ENCODE assay signal across 16 cellular contexts in the genomic region with DNA sequence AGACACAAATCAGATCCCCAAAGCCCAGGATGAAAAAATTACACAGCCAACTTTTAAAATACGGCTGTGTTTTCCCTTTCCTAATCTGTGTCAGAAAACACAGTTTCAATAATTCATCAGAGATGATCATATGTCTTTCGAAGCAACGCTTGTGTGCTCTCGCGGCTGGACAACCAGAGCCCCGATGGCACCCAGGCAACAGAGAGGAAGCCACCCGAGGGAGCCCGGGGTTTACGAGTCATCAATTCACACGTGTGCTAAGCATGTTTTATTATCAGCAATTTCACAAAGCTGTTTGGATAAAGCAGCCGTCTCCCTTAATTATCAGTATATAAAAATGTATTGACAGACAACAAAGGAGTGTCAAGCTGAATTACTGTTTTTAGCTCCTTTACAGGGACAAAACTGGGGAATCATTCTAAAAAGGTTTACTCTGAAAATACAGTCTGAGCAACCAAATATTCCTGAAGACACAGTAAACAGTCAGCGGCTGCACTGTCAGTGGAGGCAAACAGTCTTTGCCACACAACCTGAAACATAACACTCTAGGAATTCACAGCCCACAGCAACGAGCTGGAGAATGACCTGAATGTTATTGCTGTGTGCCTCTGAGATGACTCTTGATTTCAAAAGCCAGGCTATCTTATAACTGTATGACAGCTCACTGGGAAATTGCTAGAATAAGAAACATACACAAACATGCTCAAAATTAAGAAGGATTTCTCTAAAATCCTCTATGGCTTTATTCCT.
DNase-seq lines count a peak whose midpoint lies in the region; ATAC-seq, FAIRE-seq and TF ChIP-seq lines count a peak whose summit lies in the region.
"Had no signal": no experiment of that assay in that cellular context is flagged by ENCODE, and none has a peak within 500 bp of the region (broad histone marks: within the 10 kb centered on the region; RNA-seq: fewer than 3 reads in every experiment).

No MANE protein-coding gene starts in this region.

- 0 out of 2 replicates have a peak overlapping the region, but pooled peaks have one; percentile 9 for H3K27ac Mint-ChIP-seq in WTC11
- H3K27ac Mint-ChIP-seq: endodermal cell had no signal

- H3K9me3 ChIP-seq in HEK293 (ENCODE audit: control insufficient read depth, insufficient read depth, low read depth, low read length), result no peaks in the 10 kb centered on the region
- H3K9me3 ChIP-seq in heart left ventricle, result no peaks in the 10 kb centered on the region
- H3K9me3 ChIP-seq: breast epithelium, left lung, testis had no signal

- H3K27me3 ChIP-seq in heart left ventricle, result no peaks in the 10 kb centered on the region
- H3K27me3 ChIP-seq: breast epithelium, left lung, testis had no signal

- no peak overlapping the region for H3K4me3 ChIP-seq in HEK293 (ENCODE audit: low read depth, low read length)
- no peak overlapping the region for H3K4me3 ChIP-seq in heart left ventricle
- H3K4me3 ChIP-seq: breast epithelium, left lung, testis had no signal

- no peaks in the 10 kb centered on the region for H3K36me3 Mint-ChIP-seq in WTC11

- H3K9me3 Mint-ChIP-seq in WTC11, result no peaks in the 10 kb centered on the region
- H3K9me3 Mint-ChIP-seq: endodermal cell had no signal

- peaks cover 7% of the 10 kb centered on the region; the same call in 1 of the 2 replicates for H3K4me1 ChIP-seq in HEK293 (ENCODE audit: control insufficient read depth, insufficient read depth, low read length)
- H3K4me1 ChIP-seq in heart left ventricle, result peaks cover 0 to 65% (median 26%) of the 10 kb centered on the region in 12 donors
- H3K4me1 ChIP-seq: breast epithelium, left lung, testis had no signal

- no peak overlapping the region for H3K4me3 Mint-ChIP-seq in WTC11
- H3K4me3 Mint-ChIP-seq: endodermal cell had no signal

- no peak for ATAC-seq in WTC11
- ATAC-seq in heart left ventricle, result peak in 3 of 4 donors; percentile 44 to 62 (median 48)
- ATAC-seq: left lung had no signal

- CTCF ChIA-PET in HEK293 (lab: Yijun Ruan, JAX), result interaction anchor here (0.6 to 0.9 kb wide), 4 partner anchors 9 to 617 kb away, joined by 3 to 6 read pairs (median 3); no protein-coding TSS in a partner anchor
- CTCF ChIA-PET in WTC11 (lab: Charles Lee), result interaction anchor here (0.6 to 1.7 kb wide), 4 partner anchors 12 to 221 kb away, joined by 3 to 8 read pairs (median 4); no protein-coding TSS in a partner anchor

- DNase-seq in WTC11 (ENCODE audit: low spot score) (no peak), heart left ventricle (no peak), retina (peak; percentile 57), GM12891 (ENCODE audit: insufficient read length, low spot score) (no peak), GM10266 (ENCODE audit: extremely low spot score) (no peak), DMS114 treated with DMSO at 0.1 percent for 48 hours (lab: John Stamatoyannopoulos, UW; ENCODE audit: unreplicated experiment) (no peak)
- no peak for DNase-seq in activated CD4-positive, alpha-beta T cell treated with anti-CD3 and anti-CD28 coated beads, Interleukin-2, amount 50 U/mL, for 1 hour
- DNase-seq: activated CD4-positive, alpha-beta T cell treated with anti-CD3 and anti-CD28 coated beads, Interleukin-2, amount 50 U/mL, for 48 hours; Calu3; endodermal cell; left lung; MV-4-11; NCI-H524; testis had no signal

- FAIRE-seq in GM12891 (lab: Jason Lieb, UNC), result no peak

- H3K4me1 Mint-ChIP-seq in WTC11, result peaks cover 3% of the 10 kb centered on the region; the same call in 1 of the 2 replicates

- TF ChIP-seq CTCF in HEK293 (tag by site-specific recombination; IDR thresholded peaks at IDR 0.05), result no peak
- TF ChIP-seq CTCF in WTC11 (IDR thresholded peaks at IDR 0.05), result no peak
- no peak for TF ChIP-seq CTCF in heart left ventricle (IDR thresholded peaks at IDR 0.05)
- no peak for TF ChIP-seq CTCF in GM10266 (IDR thresholded peaks at IDR 0.05; ENCODE audit: control insufficient read depth, insufficient read depth, low read depth, missing control alignments)

- POLR2A ChIA-PET in HEK293 (lab: Yijun Ruan, JAX) (interaction anchor here (0.9 kb wide), 1 partner anchor 201 kb away, joined by 3 read pairs; the partner anchor contains the start of gene SIPA1L2), WTC11 (lab: Charles Lee) (interaction anchor here (0.6 kb wide), 1 partner anchor 31 kb away, joined by 3 read pairs; no protein-coding TSS in a partner anchor)

- 53 to 61% (median 57%) methylated on average over 13 of the region's 13 CpGs for WGBS in heart left ventricle, 4 donors

- H3K27me3 Mint-ChIP-seq in WTC11 (ENCODE audit: low read depth), result no peaks in the 10 kb centered on the region

- H3K36me3 ChIP-seq in HEK293 (ENCODE audit: control insufficient read depth in 2 of 2, insufficient read depth in 1 of 2, low read length in 2 of 2) (peaks cover 4 to 17% of the 10 kb centered on the region in 2 experiments; a peak in 2 of 3 replicates), heart left ventricle (peaks cover 0 to 85% (median 60%) of the 10 kb centered on the region in 9 donors)
- H3K36me3 ChIP-seq: breast epithelium had no signal

- H3K27ac ChIP-seq in HEK293 (ENCODE audit: extremely low read depth, low read depth, low read length) (no peak overlapping the region), heart left ventricle (peak overlapping the region in 8 of 12 donors; percentile 22 to 68 (median 39))
- H3K27ac ChIP-seq: left lung, testis had no signal

- intact Hi-C loops in heart left ventricle (cut with DNase I), result loop anchor here in 4 of 10 donors (5.0 to 10.0 kb wide), 3 partner anchors 196 to 564 kb away; no protein-coding TSS in a partner anchor

- TF ChIP-seq POLR2A in heart left ventricle (IDR thresholded peaks at IDR 0.05) (no peak), GM12891 (IDR thresholded peaks at IDR 0.05; ENCODE audit: low read depth, low read length) (no peak)

TF ChIP-seq in HEK293, 187 proteins besides CTCF, POLR2A, EP300 and RAD21:
- TF ChIP-seq YY1 (tag by site-specific recombination; IDR thresholded peaks at IDR 0.05) (no peak), ZNF354C (tag by site-specific recombination; IDR thresholded peaks at IDR 0.05; ENCODE audit: borderline replicate concordance, low read depth) (no peak), TRIM28 (IDR thresholded peaks at IDR 0.05; ENCODE audit: borderline replicate concordance, low read length) (peak; percentile 38)

TF ChIP-seq in WTC11, 78 proteins besides CTCF, POLR2A, EP300 and RAD21 (continues in another document):
- TF ChIP-seq NFYB (CRISPR knock-in tag; conservative IDR thresholded peaks at IDR 0.05; ENCODE audit: low read depth) (no peak), ZNF396 (CRISPR knock-in tag; IDR thresholded peaks at IDR 0.05; ENCODE audit: borderline replicate concordance) (no peak), ZNF416 (CRISPR knock-in tag; IDR thresholded peaks at IDR 0.05) (no peak), CREB1 (CRISPR knock-in tag; IDR thresholded peaks at IDR 0.05) (no peak), ETV6 (CRISPR knock-in tag; IDR thresholded peaks at IDR 0.05) (no peak)

TF ChIP-seq in GM12891, 5 proteins besides CTCF, POLR2A, EP300 and RAD21:
- TF ChIP-seq POU2F2 (IDR thresholded peaks at IDR 0.05; ENCODE audit: low read depth, low read length), result no peak
- TF ChIP-seq PAX5 (IDR thresholded peaks at IDR 0.05; ENCODE audit: insufficient read depth, low read length, severe bottlenecking), result no peak
- TF ChIP-seq TAF1 (IDR thresholded peaks at IDR 0.05; ENCODE audit: low read depth, low read length), result no peak
- TF ChIP-seq SPI1 (IDR thresholded peaks at IDR 0.05; ENCODE audit: low read depth, low read length), result no peak
- no peak for TF ChIP-seq POLR2AphosphoS5 (IDR thresholded peaks at IDR 0.05; ENCODE audit: low read depth, low read length)
TF ChIP-seq in GM12891: peak in this region for 0.
